ENCODE assay signal across 8 cellular contexts in genomic region chr22:43923191-43923590, GRCh38. TPM values are rescaled to one million over a fixed set of nuclear protein-coding genes. Genes with fewer than 3 reads are reported as not detected.
DNase-seq lines count a peak whose midpoint lies in the region; ATAC-seq and TF ChIP-seq lines count a peak whose summit lies in the region.

No MANE protein-coding gene starts in this region.

- peak; percentile 30 to 42 (median 31) for ATAC-seq in natural killer cell

- peak overlapping the region in 1 of 2 donors; percentile 63 for H3K27ac Mint-ChIP-seq in natural killer cell

- H3K36me3 Mint-ChIP-seq in natural killer cell = no peaks in the 10 kb centered on the region

- no peaks in the 10 kb centered on the region for H3K9me3 ChIP-seq in MG63

- intact Hi-C loops in natural killer cell (cut with micrococcal nuclease) = no loop called here

- peaks cover 14 to 19% of the 10 kb centered on the region in 2 donors for H3K27me3 Mint-ChIP-seq in natural killer cell (ENCODE audit: low read depth in 2 of 2)

- peaks cover 5 to 14% of the 10 kb centered on the region in 2 donors for H3K4me1 Mint-ChIP-seq in natural killer cell

- H3K4me3 ChIP-seq in MG63 (peak overlapping the region; percentile 83), cardiac fibroblast (replicated peaks in 1 of 2; ENCODE audit: low read depth in 2 of 2, low read length in 2 of 2) (peak overlapping the region; percentile 35 to 40)

- DNase-seq in DMS79 treated with DMSO at 0.1 percent for 48 hours (lab: John Stamatoyannopoulos, UW) = peak; percentile 9
- no peak for DNase-seq in MG63
- DNase-seq in cardiac fibroblast (ENCODE audit: low read depth in 2 of 2) = peak in 1 of 2 donors; percentile 26
- no peak for DNase-seq in natural killer cell
- no peak for DNase-seq in HPDE6-E6E7 (ENCODE audit: extremely low spot score)
- no peak for DNase-seq in NCI-H1092 treated with DMSO at 0.1 percent for 48 hours (lab: John Stamatoyannopoulos, UW)
- no peak for DNase-seq in stimulated activated CD4-positive, alpha-beta T cell treated with anti-CD3 and anti-CD28 coated beads, Interleukin-2, amount 100 ng/mL, for 48 hours
- DNase-seq in kidney glomerular epithelial cell (lab: John Stamatoyannopoulos, UW) = no peak

- peaks cover 5% of the 10 kb centered on the region; the same call in 1 of the 2 replicates for H3K36me3 ChIP-seq in MG63

- no peaks in the 10 kb centered on the region for H3K9me3 Mint-ChIP-seq in natural killer cell

- peak overlapping the region; percentile 88 for H3K4me3 Mint-ChIP-seq in natural killer cell

- no peak for TF ChIP-seq CTCF in cardiac fibroblast (IDR thresholded peaks at IDR 0.05; ENCODE audit: low read depth, low read length)
- TF ChIP-seq CTCF in natural killer cell (IDR thresholded peaks at IDR 0.05) = no peak

- no peaks in the 10 kb centered on the region for H3K27me3 ChIP-seq in MG63

RNA-seq across cellular contexts. Expression of gene PNPLA3, which starts 0.4 kb away (rescaled TPM):
- 4.1 and 6.7 TPM in 2 replicates for total RNA-seq in MG63 (2014; rRNA removed; shearing (Covaris generic); ENCODE audit: low replicate concordance)
- under 1 TPM in 2 of 3 donors, not detected in 1; 0.53 to 0.54 TPM for total RNA-seq in natural killer cell

RNA-seq across cellular contexts. Expression of gene PNPLA5, which starts 31.4 kb away (rescaled TPM):
- total RNA-seq in MG63 (2014; rRNA removed; shearing (Covaris generic); ENCODE audit: low replicate concordance) = not detected in 2 replicates
- total RNA-seq in natural killer cell = not detected

RNA-seq across cellular contexts. Expression of gene SAMM50, which starts 32.1 kb away (rescaled TPM):
- total RNA-seq in MG63 (2014; rRNA removed; shearing (Covaris generic); ENCODE audit: low replicate concordance) = 65.1 and 90.4 TPM in 2 replicates
- total RNA-seq in natural killer cell = 10 to 100 TPM; 25.9 to 30.6 (median 29.7) TPM
